Comparison of ENCODE assay signal across 3 cellular contexts in the genomic region with DNA sequence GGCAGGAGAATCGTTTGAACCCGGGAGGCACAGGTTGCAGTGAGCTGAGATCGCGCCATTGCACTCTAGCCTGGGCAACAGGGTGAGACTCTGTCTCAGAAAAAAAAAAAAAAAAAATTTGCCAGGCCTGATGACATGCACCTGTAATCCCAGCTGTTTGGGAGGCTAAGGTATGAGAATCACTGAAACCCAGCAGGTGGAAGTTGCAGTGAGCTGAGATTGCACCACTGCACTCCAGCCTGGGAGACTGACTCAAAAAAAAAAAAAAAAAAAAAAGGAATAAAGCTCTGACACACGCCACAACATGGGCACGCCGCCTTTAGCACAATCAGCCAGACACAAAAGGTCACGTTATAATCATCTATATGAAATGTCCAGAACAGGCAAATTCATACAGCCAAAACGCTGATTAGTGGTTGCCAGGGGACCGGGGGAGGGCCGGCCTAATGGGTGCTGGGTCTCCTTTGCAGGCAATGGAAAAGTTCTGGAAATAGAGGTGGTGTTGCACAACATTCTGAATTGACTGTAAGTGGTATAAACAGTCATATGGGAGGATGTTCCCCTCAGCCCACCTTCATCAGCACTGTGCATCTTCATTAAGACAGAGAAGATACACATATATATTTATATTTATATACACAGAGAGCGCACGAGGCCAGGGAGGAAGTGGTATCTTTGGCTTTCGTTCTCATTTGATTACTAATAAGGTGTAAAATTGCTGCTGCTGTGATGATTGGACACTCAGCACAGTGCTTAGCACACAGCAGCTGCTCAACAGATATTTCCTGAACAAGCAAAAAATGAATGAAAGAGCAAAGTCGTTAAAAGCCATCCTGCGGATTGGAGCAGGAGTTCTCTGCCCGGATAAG.
TF ChIP-seq lines count a peak whose summit lies in the region.

No MANE protein-coding gene starts in this region.

TF ChIP-seq in WTC11, 78 proteins besides CTCF, POLR2A, EP300 and RAD21 (continues in another document):
- TF ChIP-seq NR1H2 (CRISPR knock-in tag; IDR thresholded peaks at IDR 0.05): no peak
- no peak for TF ChIP-seq TCF7 (CRISPR knock-in tag; IDR thresholded peaks at IDR 0.05; ENCODE audit: low read depth)
- no peak for TF ChIP-seq NFATC4 (CRISPR knock-in tag; IDR thresholded peaks at IDR 0.05)
- TF ChIP-seq, protein P1, sequence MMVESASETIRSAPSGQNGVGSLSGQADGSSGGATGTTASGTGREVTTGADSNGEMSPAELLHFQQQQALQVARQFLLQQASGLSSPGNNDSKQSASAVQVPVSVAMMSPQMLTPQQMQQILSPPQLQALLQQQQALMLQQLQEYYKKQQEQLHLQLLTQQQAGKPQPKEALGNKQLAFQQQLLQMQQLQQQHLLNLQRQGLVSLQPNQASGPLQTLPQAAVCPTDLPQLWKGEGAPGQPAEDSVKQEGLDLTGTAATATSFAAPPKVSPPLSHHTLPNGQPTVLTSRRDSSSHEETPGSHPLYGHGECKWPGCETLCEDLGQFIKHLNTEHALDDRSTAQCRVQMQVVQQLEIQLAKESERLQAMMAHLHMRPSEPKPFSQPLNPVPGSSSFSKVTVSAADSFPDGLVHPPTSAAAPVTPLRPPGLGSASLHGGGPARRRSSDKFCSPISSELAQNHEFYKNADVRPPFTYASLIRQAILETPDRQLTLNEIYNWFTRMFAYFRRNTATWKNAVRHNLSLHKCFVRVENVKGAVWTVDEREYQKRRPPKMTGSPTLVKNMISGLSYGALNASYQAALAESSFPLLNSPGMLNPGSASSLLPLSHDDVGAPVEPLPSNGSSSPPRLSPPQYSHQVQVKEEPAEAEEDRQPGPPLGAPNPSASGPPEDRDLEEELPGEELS (CRISPR knock-in tag; IDR thresholded peaks at IDR 0.05): no peak
- TF ChIP-seq, protein P2, sequence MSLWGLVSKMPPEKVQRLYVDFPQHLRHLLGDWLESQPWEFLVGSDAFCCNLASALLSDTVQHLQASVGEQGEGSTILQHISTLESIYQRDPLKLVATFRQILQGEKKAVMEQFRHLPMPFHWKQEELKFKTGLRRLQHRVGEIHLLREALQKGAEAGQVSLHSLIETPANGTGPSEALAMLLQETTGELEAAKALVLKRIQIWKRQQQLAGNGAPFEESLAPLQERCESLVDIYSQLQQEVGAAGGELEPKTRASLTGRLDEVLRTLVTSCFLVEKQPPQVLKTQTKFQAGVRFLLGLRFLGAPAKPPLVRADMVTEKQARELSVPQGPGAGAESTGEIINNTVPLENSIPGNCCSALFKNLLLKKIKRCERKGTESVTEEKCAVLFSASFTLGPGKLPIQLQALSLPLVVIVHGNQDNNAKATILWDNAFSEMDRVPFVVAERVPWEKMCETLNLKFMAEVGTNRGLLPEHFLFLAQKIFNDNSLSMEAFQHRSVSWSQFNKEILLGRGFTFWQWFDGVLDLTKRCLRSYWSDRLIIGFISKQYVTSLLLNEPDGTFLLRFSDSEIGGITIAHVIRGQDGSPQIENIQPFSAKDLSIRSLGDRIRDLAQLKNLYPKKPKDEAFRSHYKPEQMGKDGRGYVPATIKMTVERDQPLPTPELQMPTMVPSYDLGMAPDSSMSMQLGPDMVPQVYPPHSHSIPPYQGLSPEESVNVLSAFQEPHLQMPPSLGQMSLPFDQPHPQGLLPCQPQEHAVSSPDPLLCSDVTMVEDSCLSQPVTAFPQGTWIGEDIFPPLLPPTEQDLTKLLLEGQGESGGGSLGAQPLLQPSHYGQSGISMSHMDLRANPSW (CRISPR knock-in tag; conservative IDR thresholded peaks at IDR 0.05; ENCODE audit: low read depth): no peak
- TF ChIP-seq EMX1 (CRISPR knock-in tag; IDR thresholded peaks at IDR 0.05): no peak
- TF ChIP-seq, protein P3, sequence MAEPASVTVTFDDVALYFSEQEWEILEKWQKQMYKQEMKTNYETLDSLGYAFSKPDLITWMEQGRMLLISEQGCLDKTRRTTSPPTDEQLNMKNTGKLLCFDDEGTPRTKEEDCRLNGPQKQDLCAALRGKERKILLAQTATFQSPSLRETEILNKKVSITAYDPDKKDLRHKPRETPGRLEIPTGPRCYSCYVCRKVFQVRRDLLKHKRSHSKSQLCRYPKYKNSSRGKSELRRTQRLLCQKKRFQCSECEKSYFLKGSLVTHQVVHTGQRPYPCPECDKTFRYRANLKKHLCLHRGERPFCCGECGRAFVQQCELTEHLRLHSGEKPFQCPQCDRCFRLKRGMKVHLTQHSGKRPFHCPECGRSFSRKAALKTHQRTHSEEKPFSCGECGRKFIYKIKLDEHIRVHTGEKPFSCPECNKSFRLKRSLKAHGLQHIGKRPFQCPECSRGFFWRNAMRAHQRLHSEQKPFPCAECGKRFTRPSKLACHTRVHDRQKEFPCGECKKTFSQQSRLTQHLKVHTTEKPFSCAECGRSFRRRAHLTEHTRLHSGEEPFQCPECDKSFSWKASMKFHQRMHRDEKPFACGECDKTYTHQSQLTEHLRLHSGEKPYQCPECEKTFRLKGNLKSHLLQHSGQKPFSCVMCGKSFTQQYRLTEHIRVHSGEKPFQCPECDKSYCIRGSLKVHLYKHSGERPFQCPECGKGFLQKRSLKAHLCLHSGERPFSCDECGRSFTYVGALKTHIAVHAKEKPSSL (CRISPR knock-in tag; conservative IDR thresholded peaks at IDR 0.05): no peak
- no peak for TF ChIP-seq NR3C1 (CRISPR knock-in tag; conservative IDR thresholded peaks at IDR 0.05; ENCODE audit: low read depth)
- TF ChIP-seq FOXK1 (CRISPR knock-in tag; IDR thresholded peaks at IDR 0.05): no peak
- no peak for TF ChIP-seq CREM (CRISPR knock-in tag; IDR thresholded peaks at IDR 0.05)

TF ChIP-seq in HEK293T, 16 proteins besides CTCF, POLR2A, EP300 and RAD21:
- no peak for TF ChIP-seq CTBP1 (IDR thresholded peaks at IDR 0.05; ENCODE audit: borderline replicate concordance)
- TF ChIP-seq FOXM1 (IDR thresholded peaks at IDR 0.05; ENCODE audit: borderline replicate concordance): no peak
- no peak for TF ChIP-seq HDGF (IDR thresholded peaks at IDR 0.05; ENCODE audit: borderline replicate concordance)
- no peak for TF ChIP-seq ZNF384 (IDR thresholded peaks at IDR 0.05)
- no peak for TF ChIP-seq TARDBP (IDR thresholded peaks at IDR 0.05)
- no peak for TF ChIP-seq ARNT (IDR thresholded peaks at IDR 0.05)
- no peak for TF ChIP-seq LEF1 (IDR thresholded peaks at IDR 0.05; ENCODE audit: borderline replicate concordance)
- TF ChIP-seq SUZ12 (IDR thresholded peaks at IDR 0.05): no peak
- no peak for TF ChIP-seq NFRKB (IDR thresholded peaks at IDR 0.05)
- TF ChIP-seq, protein P4, sequence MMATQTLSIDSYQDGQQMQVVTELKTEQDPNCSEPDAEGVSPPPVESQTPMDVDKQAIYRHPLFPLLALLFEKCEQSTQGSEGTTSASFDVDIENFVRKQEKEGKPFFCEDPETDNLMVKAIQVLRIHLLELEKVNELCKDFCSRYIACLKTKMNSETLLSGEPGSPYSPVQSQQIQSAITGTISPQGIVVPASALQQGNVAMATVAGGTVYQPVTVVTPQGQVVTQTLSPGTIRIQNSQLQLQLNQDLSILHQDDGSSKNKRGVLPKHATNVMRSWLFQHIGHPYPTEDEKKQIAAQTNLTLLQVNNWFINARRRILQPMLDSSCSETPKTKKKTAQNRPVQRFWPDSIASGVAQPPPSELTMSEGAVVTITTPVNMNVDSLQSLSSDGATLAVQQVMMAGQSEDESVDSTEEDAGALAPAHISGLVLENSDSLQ (IDR thresholded peaks at IDR 0.05): no peak

TF ChIP-seq in HepG2, 621 proteins besides CTCF, POLR2A, EP300 and RAD21:
- TF ChIP-seq CBX1 (IDR thresholded peaks at IDR 0.05; ENCODE audit: low read depth) (no peak), RFX3 (CRISPR knock-in tag; IDR thresholded peaks at IDR 0.05) (no peak), HNRNPUL1 (IDR thresholded peaks at IDR 0.05; ENCODE audit: low read depth, low read length) (no peak), ZNF644 (CRISPR knock-in tag; IDR thresholded peaks at IDR 0.05; ENCODE audit: low read depth) (no peak), ARNTL (CRISPR knock-in tag; IDR thresholded peaks at IDR 0.05) (no peak), ARHGAP35 (CRISPR knock-in tag; IDR thresholded peaks at IDR 0.05; ENCODE audit: borderline replicate concordance) (no peak), SAP130 (CRISPR knock-in tag; IDR thresholded peaks at IDR 0.05; ENCODE audit: low read depth) (no peak), ZNF510 (CRISPR knock-in tag; IDR thresholded peaks at IDR 0.05; ENCODE audit: low read depth) (no peak), ZNF672 (CRISPR knock-in tag; IDR thresholded peaks at IDR 0.05) (no peak), ZFP90 (CRISPR knock-in tag; IDR thresholded peaks at IDR 0.05; ENCODE audit: borderline replicate concordance) (no peak), SETDB1 (CRISPR knock-in tag; IDR thresholded peaks at IDR 0.05; ENCODE audit: borderline replicate concordance) (no peak), ZNF234 (CRISPR knock-in tag; conservative IDR thresholded peaks at IDR 0.05) (no peak), GABPA (IDR thresholded peaks at IDR 0.05; ENCODE audit: low read depth, low read length) (no peak), GABPA (CRISPR knock-in tag; IDR thresholded peaks at IDR 0.05; ENCODE audit: low read depth) (no peak)
- TF ChIP-seq, protein P5, sequence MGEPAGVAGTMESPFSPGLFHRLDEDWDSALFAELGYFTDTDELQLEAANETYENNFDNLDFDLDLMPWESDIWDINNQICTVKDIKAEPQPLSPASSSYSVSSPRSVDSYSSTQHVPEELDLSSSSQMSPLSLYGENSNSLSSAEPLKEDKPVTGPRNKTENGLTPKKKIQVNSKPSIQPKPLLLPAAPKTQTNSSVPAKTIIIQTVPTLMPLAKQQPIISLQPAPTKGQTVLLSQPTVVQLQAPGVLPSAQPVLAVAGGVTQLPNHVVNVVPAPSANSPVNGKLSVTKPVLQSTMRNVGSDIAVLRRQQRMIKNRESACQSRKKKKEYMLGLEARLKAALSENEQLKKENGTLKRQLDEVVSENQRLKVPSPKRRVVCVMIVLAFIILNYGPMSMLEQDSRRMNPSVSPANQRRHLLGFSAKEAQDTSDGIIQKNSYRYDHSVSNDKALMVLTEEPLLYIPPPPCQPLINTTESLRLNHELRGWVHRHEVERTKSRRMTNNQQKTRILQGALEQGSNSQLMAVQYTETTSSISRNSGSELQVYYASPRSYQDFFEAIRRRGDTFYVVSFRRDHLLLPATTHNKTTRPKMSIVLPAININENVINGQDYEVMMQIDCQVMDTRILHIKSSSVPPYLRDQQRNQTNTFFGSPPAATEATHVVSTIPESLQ (CRISPR knock-in tag; conservative IDR thresholded peaks at IDR 0.05): no peak
- TF ChIP-seq, protein P6, sequence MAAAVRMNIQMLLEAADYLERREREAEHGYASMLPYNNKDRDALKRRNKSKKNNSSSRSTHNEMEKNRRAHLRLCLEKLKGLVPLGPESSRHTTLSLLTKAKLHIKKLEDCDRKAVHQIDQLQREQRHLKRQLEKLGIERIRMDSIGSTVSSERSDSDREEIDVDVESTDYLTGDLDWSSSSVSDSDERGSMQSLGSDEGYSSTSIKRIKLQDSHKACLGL (CRISPR knock-in tag; IDR thresholded peaks at IDR 0.05): no peak
